In the genomic region with DNA sequence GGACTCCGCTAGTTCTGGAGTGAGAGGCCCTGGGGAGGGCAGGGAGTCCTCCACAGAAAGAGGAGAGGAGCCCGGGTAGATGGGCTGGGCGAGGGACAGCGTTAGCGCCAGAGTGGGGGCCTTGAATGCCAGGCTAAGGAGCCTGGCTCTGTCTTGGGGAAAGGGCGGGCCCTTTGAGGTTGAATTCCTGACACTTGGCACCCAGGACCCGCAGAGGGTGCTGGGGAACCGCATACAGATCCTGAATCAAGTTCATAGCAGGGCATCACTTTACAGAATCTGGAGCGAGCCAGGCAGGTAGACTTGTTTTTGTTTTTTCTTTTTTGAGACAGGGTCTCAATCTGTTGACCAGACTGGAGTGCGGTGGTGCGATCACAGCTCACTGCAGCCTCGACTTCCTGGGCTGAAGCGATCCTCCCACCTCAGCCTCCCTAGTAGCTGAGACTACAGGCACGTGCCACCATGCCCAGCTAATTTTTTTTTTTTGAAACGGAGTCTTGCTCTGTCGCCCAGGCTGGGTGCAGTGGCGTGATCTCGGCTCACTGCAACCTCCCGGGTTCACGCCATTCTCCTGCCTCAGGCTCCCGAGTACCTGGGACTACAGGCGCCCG, we compare ENCODE assay signal across 8 cellular contexts. TPM values are rescaled to one million over a fixed set of nuclear protein-coding genes. Genes with fewer than 3 reads are reported as not detected.
DNase-seq lines count a peak whose midpoint lies in the region; ATAC-seq and TF ChIP-seq lines count a peak whose summit lies in the region.

No MANE protein-coding gene starts in this region.

- H3K27ac ChIP-seq in CD4-positive, alpha-beta T cell (ENCODE audit: low read depth, low read length), result peak overlapping the region; percentile 34
- H3K27ac ChIP-seq in coronary artery, result peak overlapping the region; percentile 82 to 97

- H3K4me1 Mint-ChIP-seq in CD4-positive, alpha-beta T cell (ENCODE audit: low read depth), result peaks cover 49% of the 10 kb centered on the region

- no peaks in the 10 kb centered on the region for H3K36me3 ChIP-seq in neuron (ENCODE audit: insufficient read depth, low read length)

- H2AFZ ChIP-seq in neuron (ENCODE audit: low read depth, low read length), result no peak overlapping the region

- peak overlapping the region; percentile 86 for H3K4me3 Mint-ChIP-seq in CD4-positive, alpha-beta T cell

- H3K4me3 ChIP-seq in LNCaP clone FGC (ENCODE audit: low read depth, low read length), result peak overlapping the region; percentile 35
- H3K4me3 ChIP-seq in coronary artery, result peak overlapping the region; percentile 89
- H3K4me3 ChIP-seq in neuron (ENCODE audit: low read length), result peak overlapping the region; percentile 39

- peak overlapping the region; percentile 89 for H3K27ac Mint-ChIP-seq in CD4-positive, alpha-beta T cell

- H3K4me1 ChIP-seq in neuron (ENCODE audit: insufficient read depth, low read length), result peaks cover 10% of the 10 kb centered on the region

- no peak for TF ChIP-seq CTCF in CD4-positive, alpha-beta T cell (IDR thresholded peaks at IDR 0.05)
- peak; percentile 19; the same call in 1 of the 2 replicates for TF ChIP-seq CTCF in LNCaP clone FGC (IDR thresholded peaks at IDR 0.05; ENCODE audit: control insufficient read depth, extremely low read depth, insufficient read depth)
- TF ChIP-seq CTCF in coronary artery (IDR thresholded peaks at IDR 0.05), result no peak

- no peaks in the 10 kb centered on the region for H3K27me3 Mint-ChIP-seq in CD4-positive, alpha-beta T cell

- H3K9me3 Mint-ChIP-seq in CD4-positive, alpha-beta T cell, result no peaks in the 10 kb centered on the region

- in situ Hi-C loops in KBM-7 (cut with MboI; ENCODE audit: low pct_unique_long_range_greater_than_20kb, low sequenced_read_pairs), result no loop called here

- DNase-seq in CD4-positive, alpha-beta T cell, result no peak
- DNase-seq in LNCaP clone FGC (ENCODE audit: low read depth) (no peak), coronary artery (ENCODE audit: low spot score) (no peak), KBM-7 (no peak), SIG-M5 (lab: John Stamatoyannopoulos, UW) (no peak), DMS153 treated with DMSO at 0.1 percent for 48 hours (lab: John Stamatoyannopoulos, UW; ENCODE audit: unreplicated experiment) (no peak), LoVo (ENCODE audit: low spot score) (no peak)

- intact Hi-C loops in CD4-positive, alpha-beta T cell (cut with DNase I, micrococcal nuclease), result loop anchor here (1.0 to 2.0 kb wide), 3 partner anchors 17 to 69 kb away; a partner anchor contains a TSS

- CTCF ChIA-PET in CD4-positive, alpha-beta T cell (lab: Charles Lee), result interaction anchor here (1.2 to 6.0 kb wide), 4 partner anchors 14 to 71 kb away, joined by 3 to 46 read pairs (median 6); a partner anchor contains a TSS

- H3K9me3 ChIP-seq in CD4-positive, alpha-beta T cell (ENCODE audit: control insufficient read depth, low read length), result no peaks in the 10 kb centered on the region
- H3K9me3 ChIP-seq in neuron (ENCODE audit: low read length), result no peaks in the 10 kb centered on the region

- no peak for ATAC-seq in CD4-positive, alpha-beta T cell (ENCODE audit: poor library complexity)

- POLR2A ChIA-PET in CD4-positive, alpha-beta T cell (lab: Charles Lee), result interaction anchor here (1.2 to 12.5 kb wide), 9 partner anchors 10 to 181 kb away, joined by 5 to 411 read pairs (median 18); a partner anchor contains a TSS

- H3K27me3 ChIP-seq in CD4-positive, alpha-beta T cell (ENCODE audit: control insufficient read depth, insufficient read depth, low read length), result no peaks in the 10 kb centered on the region
- H3K27me3 ChIP-seq in neuron (ENCODE audit: insufficient read depth, low read length), result no peaks in the 10 kb centered on the region

- peaks cover 4% of the 10 kb centered on the region for H3K36me3 Mint-ChIP-seq in CD4-positive, alpha-beta T cell (ENCODE audit: low read depth)

RNA-seq across cellular contexts. Expression of a gene that starts 6.0 kb away (rescaled TPM):
- total RNA-seq in CD4-positive, alpha-beta T cell, result 1 to 10 TPM; 9.9 to 10.0 TPM

RNA-seq across cellular contexts. Expression of a gene that starts 6.8 kb away (rescaled TPM):
- 10 to 100 TPM; 69.3 to 72.0 TPM for total RNA-seq in CD4-positive, alpha-beta T cell

RNA-seq across cellular contexts. Expression of a gene that starts 16.0 kb away (rescaled TPM):
- 100 to 1,000 TPM; 129 to 134 TPM for total RNA-seq in CD4-positive, alpha-beta T cell

RNA-seq across cellular contexts. Expression of a gene that starts 17.6 kb away (rescaled TPM):
- 100 to 1,000 TPM; 205 to 212 TPM for total RNA-seq in CD4-positive, alpha-beta T cell

RNA-seq across cellular contexts. Expression of a gene that starts 19.9 kb away (rescaled TPM):
- total RNA-seq in CD4-positive, alpha-beta T cell, result 10 to 100 TPM; 42.0 to 45.5 TPM

Comparison
In these comparisons a context has a peak if more than half of its experiments do, and no peak if none do; other contexts are left out.
1. H3K4me3 ChIP-seq: peak in every context shown above with its lines; median percentile 89 in coronary artery; 39 in neuron; 35 in LNCaP clone FGC.